9 cellular contexts compared by ENCODE assay signal in genomic region chr21:35257413-35257812, GRCh38.
DNase-seq lines count a peak whose midpoint lies in the region; ATAC-seq and TF ChIP-seq lines count a peak whose summit lies in the region.
"Had no signal": no experiment of that assay in that cellular context is flagged by ENCODE, and none has a peak within 500 bp of the region (broad histone marks: within the 10 kb centered on the region; RNA-seq: fewer than 3 reads in every experiment).

No MANE protein-coding gene starts in this region.

- no peaks in the 10 kb centered on the region for H3K9me3 ChIP-seq in MM.1S (replicated peaks; ENCODE audit: insufficient read depth, low read length)

- TF ChIP-seq CTCF in MM.1S (IDR thresholded peaks at IDR 0.05; ENCODE audit: low read length) = no peak

- no peaks in the 10 kb centered on the region for H3K27me3 ChIP-seq in MM.1S (replicated peaks; ENCODE audit: insufficient read depth, low read length)

- ATAC-seq in SK-N-SH treated with all-trans-retinoic acid at 6 μM for 48 hours = peak; percentile 79
- ATAC-seq in left ventricle myocardium superior = peak; percentile 55
- no peak for ATAC-seq in HG02642 (IDR thresholded peaks at IDR 0.05; ENCODE audit: poor library complexity, unreplicated experiment)

- no peak overlapping the region for H2AFZ ChIP-seq in MM.1S (ENCODE audit: low read length)

- no peak overlapping the region for H3K27ac ChIP-seq in MM.1S (ENCODE audit: low read length)
- H3K27ac ChIP-seq: 22Rv1 had no signal

- H3K9ac ChIP-seq in MM.1S (ENCODE audit: low read length) = no peak overlapping the region

- H4K20me1 ChIP-seq in MM.1S (ENCODE audit: insufficient read depth, low read length) = no peaks in the 10 kb centered on the region

- H3K79me2 ChIP-seq in MM.1S (ENCODE audit: low read length) = no peaks in the 10 kb centered on the region

- H3F3A ChIP-seq in MM.1S (ENCODE audit: insufficient read depth, low read length) = no peaks in the 10 kb centered on the region

- no peaks in the 10 kb centered on the region for H3K4me1 ChIP-seq in MM.1S (ENCODE audit: low read length)

- no peaks in the 10 kb centered on the region for H3K36me3 ChIP-seq in MM.1S (replicated peaks; ENCODE audit: insufficient read depth, low read length)

- no peak overlapping the region for H3K4me3 ChIP-seq in MM.1S (ENCODE audit: low read length)

- intact Hi-C loops in left ventricle myocardium superior (cut with micrococcal nuclease) = no loop called here

- H3K9me2 ChIP-seq in MM.1S (replicated peaks; ENCODE audit: insufficient read depth, low read length) = no peaks in the 10 kb centered on the region

- H3K4me2 ChIP-seq in MM.1S (ENCODE audit: low read depth, low read length) = no peak overlapping the region

- peak; percentile 43 for DNase-seq in DMS153 (lab: John Stamatoyannopoulos, UW)
- DNase-seq in DMS153 treated with DMSO at 0.1 percent for 48 hours (lab: John Stamatoyannopoulos, UW; ENCODE audit: unreplicated experiment) = no peak
- peak; percentile 67 for DNase-seq in left ventricle myocardium superior
- peak; percentile 68 for DNase-seq in superior temporal gyrus (ENCODE audit: extremely low spot score)
- DNase-seq in midbrain (lab: John Stamatoyannopoulos, UW) = no peak
- no peak for DNase-seq in MM.1S

TF ChIP-seq in SK-N-SH treated with all-trans-retinoic acid at 6 μM for 48 hours, 23 proteins besides CTCF, POLR2A, EP300 and RAD21:
- TF ChIP-seq GLIS3 (CRISPR knock-in tag; IDR thresholded peaks at IDR 0.05) (no peak), ZNF70 (CRISPR knock-in tag; IDR thresholded peaks at IDR 0.05) (no peak), ISL1 (CRISPR knock-in tag; IDR thresholded peaks at IDR 0.05) (no peak), PATZ1 (CRISPR knock-in tag; IDR thresholded peaks at IDR 0.05; ENCODE audit: borderline replicate concordance) (no peak), RARB (CRISPR knock-in tag; IDR thresholded peaks at IDR 0.05) (no peak), TSHZ2 (CRISPR knock-in tag; IDR thresholded peaks at IDR 0.05) (no peak), ZFP3 (CRISPR knock-in tag; IDR thresholded peaks at IDR 0.05) (no peak), ESRRG (CRISPR knock-in tag; IDR thresholded peaks at IDR 0.05) (no peak), CREB5 (CRISPR knock-in tag; IDR thresholded peaks at IDR 0.05; ENCODE audit: low read depth) (no peak), SNAI2 (CRISPR knock-in tag; IDR thresholded peaks at IDR 0.05) (no peak), POU6F1 (CRISPR knock-in tag; IDR thresholded peaks at IDR 0.05; ENCODE audit: borderline replicate concordance, low read depth) (no peak), PPARA (CRISPR knock-in tag; IDR thresholded peaks at IDR 0.05; ENCODE audit: borderline replicate concordance) (no peak)

Comparison
In these comparisons a context has a peak if more than half of its experiments do, and no peak if none do; other contexts are left out.
1. DNase-seq: peak in DMS153 (single experiment), left ventricle myocardium superior (single experiment) and superior temporal gyrus (single experiment); none in DMS153 treated with DMSO at 0.1 percent for 48 hours (single experiment), midbrain (single experiment) and MM.1S (single experiment).